ENCODE assay signal across 9 cellular contexts in genomic region chr17:44536090-44536960, GRCh38. TPM values are rescaled to one million over a fixed set of nuclear protein-coding genes. Genes with fewer than 3 reads are reported as not detected.
A peak's percentile ranks its signal among the peaks of the same experiment; 100 is the strongest.
DNase-seq lines count a peak whose midpoint lies in the region; ATAC-seq lines count a peak whose summit lies in the region.
"Had no signal": no experiment of that assay in that cellular context is flagged by ENCODE, and none has a peak within 500 bp of the region (broad histone marks: within the 10 kb centered on the region; RNA-seq: fewer than 3 reads in every experiment).

No MANE protein-coding gene starts in this region.

- no peaks in the 10 kb centered on the region for H3K27me3 ChIP-seq in ACC112 (ENCODE audit: insufficient read depth, low read length)

- peaks cover 15% of the 10 kb centered on the region for H3K4me1 ChIP-seq in ACC112 (ENCODE audit: control insufficient read depth, insufficient read depth, low read length, unreplicated experiment)

- H3K36me3 ChIP-seq in ACC112 (ENCODE audit: insufficient read depth, low read length) = no peaks in the 10 kb centered on the region

- ATAC-seq in GM19328 (IDR thresholded peaks at IDR 0.05; ENCODE audit: unreplicated experiment) (no peak), GM21423 (IDR thresholded peaks at IDR 0.05; ENCODE audit: unreplicated experiment) (no peak)

- H3K4me3 ChIP-seq in ACC112 (ENCODE audit: low read depth, low read length) = no peak overlapping the region

- DNase-seq in M059J (ENCODE audit: low read depth) = peak; percentile 54
- DNase-seq in myocyte (ENCODE audit: low read depth) = peak; percentile 30
- DNase-seq in KG1 (lab: John Stamatoyannopoulos, UW) = no peak
- no peak for DNase-seq in activated gamma-delta T cell treated with Interleukin-2 at 50 U/mL for 16 hours
- DNase-seq: NCI-H2081 had no signal

- no peaks in the 10 kb centered on the region for H3K79me2 ChIP-seq in ACC112 (ENCODE audit: control insufficient read depth, insufficient read depth, low read length, unreplicated experiment)

- H2AFZ ChIP-seq in ACC112 (ENCODE audit: low read length, unreplicated experiment) = peak overlapping the region; percentile 91

- no peak overlapping the region for H3K27ac ChIP-seq in ACC112 (ENCODE audit: low read depth, low read length)
- peak overlapping the region; percentile 44 for H3K27ac ChIP-seq in cingulate gyrus (ENCODE audit: low read depth, low read length)

RNA-seq across cellular contexts. Expression of gene FZD2, which starts 21.0 kb away (rescaled TPM):
- 22.4 and 41.3 TPM in 2 replicates for total RNA-seq in M059J (2014; rRNA removed; shearing (Covaris generic))
- total RNA-seq in myocyte = 15.5 and 18.5 TPM in 2 replicates
- 40.5 TPM for polyA plus RNA-seq in myocyte (2012)

RNA-seq across cellular contexts. Expression of gene GPATCH8, which starts 33.1 kb away (rescaled TPM):
- total RNA-seq in M059J (2014; rRNA removed; shearing (Covaris generic)) = 9.2 and 17.1 TPM in 2 replicates
- 18.6 and 21.4 TPM in 2 replicates for total RNA-seq in myocyte
- 15.6 TPM for polyA plus RNA-seq in myocyte (2012)

Comparison
In these comparisons a context has a peak if more than half of its experiments do, and no peak if none do; other contexts are left out.
1. DNase-seq: peak in M059J (single experiment) and myocyte (single experiment); none in KG1 (single experiment) and activated gamma-delta T cell treated with Interleukin-2 at 50 U/mL for 16 hours (single experiment).